Comparison of ENCODE assay signal across 8 cellular contexts in the genomic region with DNA sequence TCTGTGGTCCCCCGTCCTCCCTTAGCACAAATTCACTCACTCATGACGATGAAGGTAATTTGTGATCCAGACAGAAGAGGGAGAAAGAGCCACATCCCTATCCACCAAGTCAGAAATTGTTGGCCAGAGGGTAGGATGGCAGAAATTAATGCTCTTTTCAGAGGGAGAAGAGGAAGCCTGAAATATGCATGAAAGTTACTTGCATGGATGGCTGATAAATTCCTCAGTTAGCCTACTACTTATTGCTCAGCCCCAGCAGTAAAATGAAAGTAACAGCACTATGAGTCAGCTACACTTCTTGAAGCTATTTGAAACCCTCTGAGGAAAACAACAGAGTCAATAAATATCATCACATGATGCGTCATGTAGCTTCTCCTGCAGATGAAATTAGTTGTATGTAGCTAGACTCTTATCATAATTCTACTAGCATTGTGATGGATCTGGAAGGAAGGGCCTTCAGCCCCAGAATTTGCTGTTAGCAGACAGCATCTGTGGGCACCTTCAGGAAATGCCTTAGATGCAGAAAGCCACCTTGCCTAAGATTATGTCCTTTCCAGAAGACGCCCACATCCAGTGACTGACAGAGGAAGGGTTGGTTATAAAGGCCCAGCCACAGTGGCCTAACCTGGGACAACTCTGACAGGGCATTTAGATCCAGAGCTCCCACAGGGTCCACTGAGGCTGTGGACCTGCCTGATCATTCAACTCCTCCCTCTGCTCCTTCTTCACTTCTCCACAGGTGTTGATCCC.
DNase-seq lines count a peak whose midpoint lies in the region; ATAC-seq and TF ChIP-seq lines count a peak whose summit lies in the region.
"Had no signal": no experiment of that assay in that cellular context is flagged by ENCODE, and none has a peak within 500 bp of the region (broad histone marks: within the 10 kb centered on the region; RNA-seq: fewer than 3 reads in every experiment).

No MANE protein-coding gene starts in this region.

- no peaks in the 10 kb centered on the region for H3K27me3 ChIP-seq in RWPE2 (ENCODE audit: insufficient read depth, poor library complexity, severe bottlenecking)
- no peaks in the 10 kb centered on the region for H3K27me3 ChIP-seq in cardiac muscle cell

- no peak overlapping the region for H3K4me3 ChIP-seq in RWPE2 (ENCODE audit: severe bottlenecking)
- H3K4me3 ChIP-seq in cardiac muscle cell: no peak overlapping the region

- no peaks in the 10 kb centered on the region for H3K9me3 Mint-ChIP-seq in type B pancreatic cell

- H3K36me3 ChIP-seq in RWPE2 (ENCODE audit: low read depth) (no peaks in the 10 kb centered on the region), cardiac muscle cell (no peaks in the 10 kb centered on the region)

- ATAC-seq in GM18519 (IDR thresholded peaks at IDR 0.05; ENCODE audit: low FRiP score, unreplicated experiment) (peak; percentile 71), HG02571 (IDR thresholded peaks at IDR 0.05; ENCODE audit: unreplicated experiment) (peak; percentile 56), RWPE2 (ENCODE audit: low read depth) (peak; percentile 89)

- H3K4me3 Mint-ChIP-seq in type B pancreatic cell: no peak overlapping the region

- no peak overlapping the region for H3K27ac ChIP-seq in RWPE2 (ENCODE audit: poor library complexity, severe bottlenecking)
- H3K27ac ChIP-seq in cardiac muscle cell: no peak overlapping the region
- H3K27ac ChIP-seq: parathyroid adenoma had no signal

- no peaks in the 10 kb centered on the region for H3K27me3 Mint-ChIP-seq in type B pancreatic cell

- H3K27ac Mint-ChIP-seq in type B pancreatic cell: no peak overlapping the region

- H3K9me3 ChIP-seq in RWPE2 (ENCODE audit: severe bottlenecking) (no peaks in the 10 kb centered on the region), cardiac muscle cell (ENCODE audit: low read depth) (no peaks in the 10 kb centered on the region)

- DNase-seq in RWPE2 (ENCODE audit: low spot score) (no peak), cardiac muscle cell (ENCODE audit: low read depth in 1 of 2, low spot score in 1 of 2) (peak in 1 of 2 donors; percentile 86), ureter (ENCODE audit: low spot score) (no peak), germinal center (ENCODE audit: low spot score) (no peak), type B pancreatic cell (ENCODE audit: extremely low spot score, unreplicated experiment) (no peak)

- no peaks in the 10 kb centered on the region for H3K36me3 Mint-ChIP-seq in type B pancreatic cell

- peaks cover 19% of the 10 kb centered on the region for H3K4me1 ChIP-seq in RWPE2 (ENCODE audit: insufficient read depth, poor library complexity, severe bottlenecking)
- no peaks in the 10 kb centered on the region for H3K4me1 ChIP-seq in cardiac muscle cell (ENCODE audit: low read depth)

- TF ChIP-seq CTCF in RWPE2 (IDR thresholded peaks at IDR 0.05; ENCODE audit: poor library complexity, severe bottlenecking) (peak; percentile 24), cardiac muscle cell (IDR thresholded peaks at IDR 0.05; ENCODE audit: low read depth, low read length) (peak; percentile 47), type B pancreatic cell (conservative IDR thresholded peaks at IDR 0.05) (no peak)

- H3K4me1 Mint-ChIP-seq in type B pancreatic cell (ENCODE audit: unreplicated experiment): no peaks in the 10 kb centered on the region
